Comparison of ENCODE assay signal across 21 cellular contexts in the genomic region with DNA sequence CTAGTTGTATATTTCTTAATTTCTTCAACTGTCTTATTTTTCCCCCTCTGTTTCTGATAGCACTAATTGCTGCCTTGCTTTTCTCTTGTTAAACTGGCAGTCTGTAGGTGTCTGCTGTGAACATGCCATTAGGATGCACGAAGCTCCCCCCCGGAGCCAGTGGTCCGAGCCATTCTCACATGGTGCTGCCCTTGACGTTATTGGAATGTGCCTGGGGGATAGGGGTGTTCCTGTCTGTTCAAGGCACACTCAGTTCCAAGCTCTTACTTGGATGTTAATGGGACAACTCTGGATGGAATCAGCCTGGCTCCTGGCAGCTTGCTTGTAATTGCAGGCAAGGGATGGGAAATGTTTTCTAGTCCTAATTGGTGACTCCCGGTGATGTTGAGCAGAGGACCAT.
DNase-seq lines count a peak whose midpoint lies in the region; ATAC-seq and TF ChIP-seq lines count a peak whose summit lies in the region.
"Had no signal": no experiment of that assay in that cellular context is flagged by ENCODE, and none has a peak within 500 bp of the region (broad histone marks: within the 10 kb centered on the region; RNA-seq: fewer than 3 reads in every experiment).

No MANE protein-coding gene starts in this region.

- no peak overlapping the region for H3K27ac ChIP-seq in MM.1S (ENCODE audit: low read length)
- H3K27ac ChIP-seq: dorsolateral prefrontal cortex, parathyroid adenoma, vagina had no signal

- no peak overlapping the region for H3K4me2 ChIP-seq in MM.1S (ENCODE audit: low read depth, low read length)

- CTCF ChIA-PET in WTC11 (lab: Charles Lee), result interaction anchor here (0.6 to 1.3 kb wide), 6 partner anchors 14 to 480 kb away, joined by 3 read pairs; no protein-coding TSS in a partner anchor

- H3K4me3 Mint-ChIP-seq in CD14-positive monocyte (no peak overlapping the region), WTC11 (no peak overlapping the region)
- no peak overlapping the region for H3K4me3 Mint-ChIP-seq in activated naive CD8-positive, alpha-beta T cell treated with anti-CD3 and anti-CD28 coated beads for 36 hours
- H3K4me3 Mint-ChIP-seq: activated naive CD4-positive, alpha-beta T cell treated with anti-CD3 and anti-CD28 coated beads, Interleukin-2, amount 50 U/mL, for 24 hours; brain; stimulated activated naive CD8-positive, alpha-beta T cell treated with anti-CD3 and anti-CD28 coated beads, Interleukin-15, Interleukin-2, amounts not matched to agents 100 ng/mL and 50 ng/mL, for 24 hours had no signal

- H3K4me1 Mint-ChIP-seq in CD14-positive monocyte, result peaks cover 13% of the 10 kb centered on the region
- H3K4me1 Mint-ChIP-seq in WTC11, result peaks cover 45% of the 10 kb centered on the region
- peaks cover 18% of the 10 kb centered on the region for H3K4me1 Mint-ChIP-seq in activated naive CD8-positive, alpha-beta T cell treated with anti-CD3 and anti-CD28 coated beads for 36 hours

- H3K9me3 ChIP-seq in MM.1S (replicated peaks; ENCODE audit: insufficient read depth, low read length), result no peaks in the 10 kb centered on the region
- H3K9me3 ChIP-seq: Caco-2, vagina had no signal

- peaks cover 43% of the 10 kb centered on the region for H3K79me2 ChIP-seq in MM.1S (ENCODE audit: low read length)

- H3F3A ChIP-seq in MM.1S (ENCODE audit: insufficient read depth, low read length), result no peaks in the 10 kb centered on the region

- no peaks in the 10 kb centered on the region for H3K27me3 ChIP-seq in MM.1S (replicated peaks; ENCODE audit: insufficient read depth, low read length)
- H3K27me3 ChIP-seq: dorsolateral prefrontal cortex, vagina had no signal

- intact Hi-C loops in CD14-positive monocyte (cut with micrococcal nuclease), result no loop called here
- intact Hi-C loops in left ventricle myocardium superior (cut with micrococcal nuclease), result no loop called here
- intact Hi-C loops in sciatic nerve (cut with DNase I), result no loop called here

- POLR2A ChIA-PET in WTC11 (lab: Charles Lee), result interaction anchor here (0.8 to 1.1 kb wide), 3 partner anchors 10 to 38 kb away, joined by 3 read pairs; no protein-coding TSS in a partner anchor

- H4K20me1 ChIP-seq in MM.1S (ENCODE audit: insufficient read depth, low read length), result no peaks in the 10 kb centered on the region

- H3K9me3 Mint-ChIP-seq in CD14-positive monocyte (peaks cover 0 to 2% (median 0%) of the 10 kb centered on the region in 7 donors), WTC11 (no peaks in the 10 kb centered on the region)
- H3K9me3 Mint-ChIP-seq in activated naive CD8-positive, alpha-beta T cell treated with anti-CD3 and anti-CD28 coated beads for 36 hours, result no peaks in the 10 kb centered on the region
- H3K9me3 Mint-ChIP-seq: activated naive CD4-positive, alpha-beta T cell treated with anti-CD3 and anti-CD28 coated beads, Interleukin-2, amount 50 U/mL, for 24 hours; brain; stimulated activated naive CD8-positive, alpha-beta T cell treated with anti-CD3 and anti-CD28 coated beads, Interleukin-15, Interleukin-2, amounts not matched to agents 100 ng/mL and 50 ng/mL, for 24 hours had no signal

- peak; percentile 24 for DNase-seq in CD14-positive monocyte (ENCODE audit: low spot score)
- DNase-seq in WTC11 (ENCODE audit: low spot score), result peak; percentile 62
- DNase-seq in left ventricle myocardium superior, result peak; percentile 51
- DNase-seq in sciatic nerve (ENCODE audit: low spot score), result no peak
- DNase-seq in MM.1S, result no peak
- DNase-seq in activated naive CD8-positive, alpha-beta T cell treated with anti-CD3 and anti-CD28 coated beads for 36 hours, result no peak
- DNase-seq: Caco-2; dorsolateral prefrontal cortex; Karpas-422; NCI-H1436 treated with DMSO at 0.1 percent for 48 hours; NCI-H345; SIG-M5; stimulated activated CD4-positive, alpha-beta T cell treated with anti-CD3 and anti-CD28 coated beads, Interleukin-15, amount 100 ng/mL, for 24 hours; T-helper 9 cell had no signal

- no peak overlapping the region for H3K4me3 ChIP-seq in MM.1S (ENCODE audit: low read length)
- H3K4me3 ChIP-seq: dorsolateral prefrontal cortex, vagina had no signal

- H3K27me3 Mint-ChIP-seq in CD14-positive monocyte (ENCODE audit: low read depth in 3 of 3) (no peaks in the 10 kb centered on the region), WTC11 (ENCODE audit: low read depth) (no peaks in the 10 kb centered on the region)
- no peaks in the 10 kb centered on the region for H3K27me3 Mint-ChIP-seq in activated naive CD8-positive, alpha-beta T cell treated with anti-CD3 and anti-CD28 coated beads for 36 hours
- H3K27me3 Mint-ChIP-seq: activated naive CD4-positive, alpha-beta T cell treated with anti-CD3 and anti-CD28 coated beads, Interleukin-2, amount 50 U/mL, for 24 hours; brain; stimulated activated naive CD8-positive, alpha-beta T cell treated with anti-CD3 and anti-CD28 coated beads, Interleukin-15, Interleukin-2, amounts not matched to agents 100 ng/mL and 50 ng/mL, for 24 hours had no signal

- H3K36me3 Mint-ChIP-seq in CD14-positive monocyte (peaks cover 38 to 47% of the 10 kb centered on the region in 2 donors), WTC11 (peaks cover 25% of the 10 kb centered on the region)
- peaks cover 10% of the 10 kb centered on the region for H3K36me3 Mint-ChIP-seq in activated naive CD8-positive, alpha-beta T cell treated with anti-CD3 and anti-CD28 coated beads for 36 hours

- peak overlapping the region in 5 of 7 donors; percentile 8 to 79 (median 54) for H3K27ac Mint-ChIP-seq in CD14-positive monocyte
- peak overlapping the region; percentile 75 for H3K27ac Mint-ChIP-seq in WTC11
- H3K27ac Mint-ChIP-seq in activated naive CD8-positive, alpha-beta T cell treated with anti-CD3 and anti-CD28 coated beads for 36 hours, result no peak overlapping the region
- H3K27ac Mint-ChIP-seq: activated naive CD4-positive, alpha-beta T cell treated with anti-CD3 and anti-CD28 coated beads, Interleukin-2, amount 50 U/mL, for 24 hours; stimulated activated naive CD8-positive, alpha-beta T cell treated with anti-CD3 and anti-CD28 coated beads, Interleukin-15, Interleukin-2, amounts not matched to agents 100 ng/mL and 50 ng/mL, for 24 hours had no signal

- H3K9ac ChIP-seq in MM.1S (ENCODE audit: low read length), result no peak overlapping the region
- H3K9ac ChIP-seq: parathyroid adenoma had no signal

- no peaks in the 10 kb centered on the region; the same call in 1 of the 2 replicates for H3K36me3 ChIP-seq in MM.1S (replicated peaks; ENCODE audit: insufficient read depth, low read length)

- ATAC-seq in WTC11, result peak; percentile 78
- peak; percentile 82 for ATAC-seq in left ventricle myocardium superior
- ATAC-seq in sciatic nerve, result peak; percentile 55
- no peak for ATAC-seq in GM19351 (IDR thresholded peaks at IDR 0.05; ENCODE audit: unreplicated experiment)
- ATAC-seq in HG03196 (IDR thresholded peaks at IDR 0.05; ENCODE audit: unreplicated experiment), result no peak

- no peaks in the 10 kb centered on the region for H3K9me2 ChIP-seq in MM.1S (replicated peaks; ENCODE audit: insufficient read depth, low read length)

- TF ChIP-seq CTCF in CD14-positive monocyte (IDR thresholded peaks at IDR 0.05) (no peak), WTC11 (IDR thresholded peaks at IDR 0.05) (no peak), MM.1S (IDR thresholded peaks at IDR 0.05; ENCODE audit: low read length) (no peak)

- H3K4me1 ChIP-seq in MM.1S (ENCODE audit: low read length), result peaks cover 5% of the 10 kb centered on the region

- H2AFZ ChIP-seq in MM.1S (ENCODE audit: low read length), result no peak overlapping the region
- H2AFZ ChIP-seq: parathyroid adenoma had no signal

TF ChIP-seq in WTC11, 78 proteins besides CTCF, POLR2A, EP300 and RAD21 (continues in another document):
- no peak for TF ChIP-seq EMX1 (CRISPR knock-in tag; IDR thresholded peaks at IDR 0.05)
- TF ChIP-seq, protein P1, sequence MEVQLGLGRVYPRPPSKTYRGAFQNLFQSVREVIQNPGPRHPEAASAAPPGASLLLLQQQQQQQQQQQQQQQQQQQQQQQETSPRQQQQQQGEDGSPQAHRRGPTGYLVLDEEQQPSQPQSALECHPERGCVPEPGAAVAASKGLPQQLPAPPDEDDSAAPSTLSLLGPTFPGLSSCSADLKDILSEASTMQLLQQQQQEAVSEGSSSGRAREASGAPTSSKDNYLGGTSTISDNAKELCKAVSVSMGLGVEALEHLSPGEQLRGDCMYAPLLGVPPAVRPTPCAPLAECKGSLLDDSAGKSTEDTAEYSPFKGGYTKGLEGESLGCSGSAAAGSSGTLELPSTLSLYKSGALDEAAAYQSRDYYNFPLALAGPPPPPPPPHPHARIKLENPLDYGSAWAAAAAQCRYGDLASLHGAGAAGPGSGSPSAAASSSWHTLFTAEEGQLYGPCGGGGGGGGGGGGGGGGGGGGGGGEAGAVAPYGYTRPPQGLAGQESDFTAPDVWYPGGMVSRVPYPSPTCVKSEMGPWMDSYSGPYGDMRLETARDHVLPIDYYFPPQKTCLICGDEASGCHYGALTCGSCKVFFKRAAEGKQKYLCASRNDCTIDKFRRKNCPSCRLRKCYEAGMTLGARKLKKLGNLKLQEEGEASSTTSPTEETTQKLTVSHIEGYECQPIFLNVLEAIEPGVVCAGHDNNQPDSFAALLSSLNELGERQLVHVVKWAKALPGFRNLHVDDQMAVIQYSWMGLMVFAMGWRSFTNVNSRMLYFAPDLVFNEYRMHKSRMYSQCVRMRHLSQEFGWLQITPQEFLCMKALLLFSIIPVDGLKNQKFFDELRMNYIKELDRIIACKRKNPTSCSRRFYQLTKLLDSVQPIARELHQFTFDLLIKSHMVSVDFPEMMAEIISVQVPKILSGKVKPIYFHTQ (CRISPR knock-in tag; IDR thresholded peaks at IDR 0.05), result no peak
- no peak for TF ChIP-seq MXD4 (CRISPR knock-in tag; IDR thresholded peaks at IDR 0.05; ENCODE audit: borderline replicate concordance)
- TF ChIP-seq, protein P2, sequence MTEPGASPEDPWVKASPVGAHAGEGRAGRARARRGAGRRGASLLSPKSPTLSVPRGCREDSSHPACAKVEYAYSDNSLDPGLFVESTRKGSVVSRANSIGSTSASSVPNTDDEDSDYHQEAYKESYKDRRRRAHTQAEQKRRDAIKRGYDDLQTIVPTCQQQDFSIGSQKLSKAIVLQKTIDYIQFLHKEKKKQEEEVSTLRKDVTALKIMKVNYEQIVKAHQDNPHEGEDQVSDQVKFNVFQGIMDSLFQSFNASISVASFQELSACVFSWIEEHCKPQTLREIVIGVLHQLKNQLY (CRISPR knock-in tag; IDR thresholded peaks at IDR 0.05), result no peak
- TF ChIP-seq, protein P3, sequence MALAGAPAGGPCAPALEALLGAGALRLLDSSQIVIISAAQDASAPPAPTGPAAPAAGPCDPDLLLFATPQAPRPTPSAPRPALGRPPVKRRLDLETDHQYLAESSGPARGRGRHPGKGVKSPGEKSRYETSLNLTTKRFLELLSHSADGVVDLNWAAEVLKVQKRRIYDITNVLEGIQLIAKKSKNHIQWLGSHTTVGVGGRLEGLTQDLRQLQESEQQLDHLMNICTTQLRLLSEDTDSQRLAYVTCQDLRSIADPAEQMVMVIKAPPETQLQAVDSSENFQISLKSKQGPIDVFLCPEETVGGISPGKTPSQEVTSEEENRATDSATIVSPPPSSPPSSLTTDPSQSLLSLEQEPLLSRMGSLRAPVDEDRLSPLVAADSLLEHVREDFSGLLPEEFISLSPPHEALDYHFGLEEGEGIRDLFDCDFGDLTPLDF (CRISPR knock-in tag; IDR thresholded peaks at IDR 0.05), result no peak

Comparison
In these comparisons a context has a peak if more than half of its experiments do, and no peak if none do; other contexts are left out.
1. DNase-seq: peak in CD14-positive monocyte (single experiment), WTC11 (single experiment) and left ventricle myocardium superior (single experiment); none in sciatic nerve (single experiment), MM.1S (single experiment) and activated naive CD8-positive, alpha-beta T cell treated with anti-CD3 and anti-CD28 coated beads for 36 hours (single experiment).
2. ATAC-seq: peak in WTC11 (single experiment), left ventricle myocardium superior (single experiment) and sciatic nerve (single experiment); none in GM19351 (single experiment) and HG03196 (single experiment).